25 cellular contexts compared by ENCODE assay signal in the genomic region with DNA sequence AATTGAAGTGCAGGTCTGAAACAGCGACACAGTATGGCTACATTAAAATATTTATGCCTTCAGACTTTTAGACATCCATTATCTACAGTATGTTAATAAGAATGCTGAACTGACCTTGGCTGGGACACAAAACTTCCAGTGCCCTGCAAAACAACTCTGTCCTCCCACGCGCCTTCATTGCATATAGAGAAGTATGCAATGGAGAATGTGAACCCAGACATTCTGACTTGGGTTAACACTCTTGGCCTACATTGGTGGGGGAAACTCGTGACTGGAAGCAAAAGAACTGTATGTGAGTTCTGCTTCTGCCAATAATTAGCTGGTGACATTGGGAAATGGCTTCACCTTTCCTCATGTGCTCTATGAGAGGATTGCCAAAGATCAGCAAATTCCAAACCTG.
DNase-seq lines count a peak whose midpoint lies in the region; ATAC-seq and TF ChIP-seq lines count a peak whose summit lies in the region.
"Had no signal": no experiment of that assay in that cellular context is flagged by ENCODE, and none has a peak within 500 bp of the region (broad histone marks: within the 10 kb centered on the region; RNA-seq: fewer than 3 reads in every experiment).

No MANE protein-coding gene starts in this region.

- no peaks in the 10 kb centered on the region for H3K4me1 Mint-ChIP-seq in T-helper 2 cell treated with Interferon-gamma antibody and Interleukin-4, amounts not matched to agents 5 μg/mL and 100 μg/mL, for 36 hours (ENCODE audit: low read depth)
- H3K4me1 Mint-ChIP-seq: CD14-positive monocyte; CD4-positive, alpha-beta memory T cell; CD4-positive, CD25-positive, alpha-beta regulatory T cell; CD8-positive, alpha-beta memory T cell had no signal

- intact Hi-C loops in upper lobe of right lung (cut with DNase I) (no loop called here), colonic mucosa (cut with DNase I) (no loop called here)

- no peaks in the 10 kb centered on the region for H3K27me3 ChIP-seq in upper lobe of right lung
- H3K27me3 ChIP-seq in colonic mucosa = no peaks in the 10 kb centered on the region
- H3K27me3 ChIP-seq: BE2C, BLaER1 had no signal

- no peak overlapping the region for H3K27ac Mint-ChIP-seq in T-helper 2 cell treated with Interferon-gamma antibody and Interleukin-4, amounts not matched to agents 5 μg/mL and 100 μg/mL, for 36 hours
- H3K27ac Mint-ChIP-seq: CD14-positive monocyte; CD4-positive, alpha-beta memory T cell; CD4-positive, CD25-positive, alpha-beta regulatory T cell; CD8-positive, alpha-beta memory T cell had no signal

- peak; percentile 10 for DNase-seq in amniotic epithelial cell (ENCODE audit: low read depth)
- DNase-seq in choroid plexus epithelial cell (ENCODE audit: low read depth) = peak; percentile 52
- peak; percentile 34 for DNase-seq in left kidney (ENCODE audit: low read depth, low spot score)
- no peak for DNase-seq in upper lobe of right lung
- DNase-seq in colonic mucosa = no peak
- DNase-seq in T-helper 2 cell treated with Interferon-gamma antibody and Interleukin-4, amounts not matched to agents 5 μg/mL and 100 μg/mL, for 36 hours (ENCODE audit: low spot score) = no peak
- DNase-seq: 8988T; ACHN; BE2C; C1 segment of cervical spinal cord; CD4-positive, alpha-beta memory T cell; CD4-positive, CD25-positive, alpha-beta regulatory T cell; CD8-positive, alpha-beta memory T cell; COR-L47; DMS 273 treated with DMSO at 0.1 percent for 48 hours; DMS153; DMS53; DMS79; DND-41; EL; GDM1 had no signal

- H3K36me3 Mint-ChIP-seq in T-helper 2 cell treated with Interferon-gamma antibody and Interleukin-4, amounts not matched to agents 5 μg/mL and 100 μg/mL, for 36 hours (ENCODE audit: low read depth) = no peaks in the 10 kb centered on the region
- H3K36me3 Mint-ChIP-seq: CD14-positive monocyte; CD4-positive, alpha-beta memory T cell; CD4-positive, CD25-positive, alpha-beta regulatory T cell; CD8-positive, alpha-beta memory T cell had no signal

- no peaks in the 10 kb centered on the region for H3K9me3 Mint-ChIP-seq in T-helper 2 cell treated with Interferon-gamma antibody and Interleukin-4, amounts not matched to agents 5 μg/mL and 100 μg/mL, for 36 hours

- H3K4me3 Mint-ChIP-seq in T-helper 2 cell treated with Interferon-gamma antibody and Interleukin-4, amounts not matched to agents 5 μg/mL and 100 μg/mL, for 36 hours = no peak overlapping the region
- H3K4me3 Mint-ChIP-seq: CD14-positive monocyte; CD4-positive, alpha-beta memory T cell; CD4-positive, CD25-positive, alpha-beta regulatory T cell; CD8-positive, alpha-beta memory T cell had no signal

- H3K36me3 ChIP-seq in upper lobe of right lung (no peaks in the 10 kb centered on the region), colonic mucosa (no peaks in the 10 kb centered on the region)
- H3K36me3 ChIP-seq: BE2C, BLaER1 had no signal

- peaks cover 1% of the 10 kb centered on the region for H3K27me3 Mint-ChIP-seq in T-helper 2 cell treated with Interferon-gamma antibody and Interleukin-4, amounts not matched to agents 5 μg/mL and 100 μg/mL, for 36 hours (ENCODE audit: low read depth)
- H3K27me3 Mint-ChIP-seq: CD4-positive, CD25-positive, alpha-beta regulatory T cell had no signal

- H3K4me1 ChIP-seq in upper lobe of right lung (peaks cover 3% of the 10 kb centered on the region), colonic mucosa (no peaks in the 10 kb centered on the region)
- H3K4me1 ChIP-seq: BE2C, BLaER1 had no signal

- H3K9ac ChIP-seq in colonic mucosa (ENCODE audit: low read depth in 2 of 2, low read length in 2 of 2) = no peak overlapping the region
- H3K9ac ChIP-seq: BLaER1 had no signal

- TF ChIP-seq CTCF in choroid plexus epithelial cell (conservative IDR thresholded peaks at IDR 0.05; ENCODE audit: low read depth, low read length) = no peak
- no peak for TF ChIP-seq CTCF in upper lobe of right lung (IDR thresholded peaks at IDR 0.05)
- TF ChIP-seq CTCF in colonic mucosa (IDR thresholded peaks at IDR 0.05) = no peak

- H3K9me3 ChIP-seq in upper lobe of right lung (no peaks in the 10 kb centered on the region), colonic mucosa (no peaks in the 10 kb centered on the region)
- H3K9me3 ChIP-seq: BE2C, BLaER1 had no signal

- ATAC-seq in upper lobe of right lung (peak; percentile 63), HG02981 (IDR thresholded peaks at IDR 0.05; ENCODE audit: unreplicated experiment) (no peak)
- ATAC-seq: GM12878 had no signal

- H3K4me3 ChIP-seq in choroid plexus epithelial cell (ENCODE audit: low read depth, low read length) (no peak overlapping the region), upper lobe of right lung (no peak overlapping the region), colonic mucosa (no peak overlapping the region)
- H3K4me3 ChIP-seq: BLaER1, GM12878 had no signal

- H3K27ac ChIP-seq in upper lobe of right lung = no peak overlapping the region
- no peak overlapping the region for H3K27ac ChIP-seq in colonic mucosa
- H3K27ac ChIP-seq: BLaER1 had no signal

Comparison
In these comparisons a context has a peak if more than half of its experiments do, and no peak if none do; other contexts are left out.
1. DNase-seq: peak in amniotic epithelial cell (single experiment), choroid plexus epithelial cell (single experiment) and left kidney (single experiment); none in upper lobe of right lung (single experiment), colonic mucosa (single experiment) and T-helper 2 cell treated with Interferon-gamma antibody and Interleukin-4, amounts not matched to agents 5 μg/mL and 100 μg/mL, for 36 hours (single experiment).